In genomic region chr10:29676732-29677131, GRCh38 we compare ENCODE assay signal across 17 cellular contexts. TPM values are rescaled to one million over a fixed set of nuclear protein-coding genes. Genes with fewer than 3 reads are reported as not detected.
A peak's percentile ranks its signal among the peaks of the same experiment; 100 is the strongest.
DNase-seq lines count a peak whose midpoint lies in the region; ATAC-seq and TF ChIP-seq lines count a peak whose summit lies in the region.
"Had no signal": no experiment of that assay in that cellular context is flagged by ENCODE, and none has a peak within 500 bp of the region (broad histone marks: within the 10 kb centered on the region; RNA-seq: fewer than 3 reads in every experiment).

No MANE protein-coding gene starts in this region.

- peaks cover 6% of the 10 kb centered on the region for H3K36me3 Mint-ChIP-seq in T-helper 17 cell (ENCODE audit: low read depth)
- H3K36me3 Mint-ChIP-seq in naive thymus-derived CD4-positive, alpha-beta T cell: peaks cover 13 to 47% (median 31%) of the 10 kb centered on the region in 5 donors

- WGBS in psoas muscle, 3 donors: 25 to 38% (median 32%) methylated on average over 4 of the region's 4 CpGs
- WGBS in esophagus squamous epithelium, 2 donors: 85 to 86% methylated on average over 4 of the region's 4 CpGs
- whole genome bisulfite sequencing in smooth muscle cell (ENCODE audit: low lambda C conversion rate): 96% methylated on average over 4 of the region's 4 CpGs

- peaks cover 18% of the 10 kb centered on the region for H3K79me2 ChIP-seq in smooth muscle cell (ENCODE audit: low read depth)

- H4K20me1 ChIP-seq in smooth muscle cell (ENCODE audit: low read depth): peaks cover 8% of the 10 kb centered on the region

- ATAC-seq in T-helper 17 cell (no peak), psoas muscle (peak in 2 of 4 donors; percentile 63 to 78)
- ATAC-seq in naive thymus-derived CD4-positive, alpha-beta T cell: no peak

- H3K4me3 Mint-ChIP-seq in T-helper 17 cell: no peak overlapping the region
- H3K4me3 Mint-ChIP-seq in naive thymus-derived CD4-positive, alpha-beta T cell: peak overlapping the region in 5 of 10 donors; percentile 17 to 89 (median 56)

- H3K27me3 ChIP-seq in naive thymus-derived CD4-positive, alpha-beta T cell (ENCODE audit: control insufficient read depth in 2 of 2, insufficient read depth in 2 of 2, low read length in 2 of 2): no peaks in the 10 kb centered on the region
- H3K27me3 ChIP-seq in psoas muscle (ENCODE audit: insufficient read depth in 3 of 3, low read length in 2 of 3): no peaks in the 10 kb centered on the region
- H3K27me3 ChIP-seq in esophagus squamous epithelium: no peaks in the 10 kb centered on the region
- H3K27me3 ChIP-seq in smooth muscle cell (ENCODE audit: low read depth): no peaks in the 10 kb centered on the region
- H3K27me3 ChIP-seq: BE2C had no signal

- no peak overlapping the region for H3K4me2 ChIP-seq in smooth muscle cell

- DNase-seq in T-helper 17 cell (no peak), psoas muscle (no peak), esophagus squamous epithelium (lab: John Stamatoyannopoulos, UW) (no peak), smooth muscle cell (lab: John Stamatoyannopoulos, UW; ENCODE audit: unreplicated experiment) (no peak), NCI-H1092 (lab: John Stamatoyannopoulos, UW) (no peak), NCI-H774 (lab: John Stamatoyannopoulos, UW) (no peak)
- DNase-seq in naive thymus-derived CD4-positive, alpha-beta T cell: no peak
- DNase-seq: ACHN; BE2C; C1 segment of cervical spinal cord; CD4-positive, alpha-beta memory T cell; DMS153; DMS79; GDM1; GM23248; HCEC 1CT had no signal

- H3K4me3 ChIP-seq in naive thymus-derived CD4-positive, alpha-beta T cell (ENCODE audit: low read length): no peak overlapping the region
- H3K4me3 ChIP-seq in psoas muscle (no peak overlapping the region), esophagus squamous epithelium (no peak overlapping the region), smooth muscle cell (no peak overlapping the region)
- H3K4me3 ChIP-seq: GM23248 had no signal

- intact Hi-C loops in naive thymus-derived CD4-positive, alpha-beta T cell (cut with micrococcal nuclease): no loop called here
- intact Hi-C loops in psoas muscle (cut with DNase I) (no loop called here), esophagus squamous epithelium (cut with DNase I) (no loop called here)

- H3K36me3 ChIP-seq in naive thymus-derived CD4-positive, alpha-beta T cell (ENCODE audit: control insufficient read depth in 2 of 3, insufficient read depth in 3 of 3, low read length in 3 of 3): no peaks in the 10 kb centered on the region
- H3K36me3 ChIP-seq in psoas muscle (ENCODE audit: insufficient read depth in 1 of 2, low read depth in 1 of 2) (peaks cover 0 to 73% of the 10 kb centered on the region in 2 donors), esophagus squamous epithelium (peaks cover 0 to 89% (median 5%) of the 10 kb centered on the region in 3 donors), smooth muscle cell (ENCODE audit: low read depth) (peaks cover 5% of the 10 kb centered on the region)

- CTCF ChIA-PET in naive thymus-derived CD4-positive, alpha-beta T cell (lab: Charles Lee): interaction anchor here (0.6 kb wide), 1 partner anchor 51 kb away, joined by 3 read pairs; no protein-coding TSS in a partner anchor

- peak overlapping the region; percentile 57 for H3K27ac Mint-ChIP-seq in T-helper 17 cell
- H3K27ac Mint-ChIP-seq in naive thymus-derived CD4-positive, alpha-beta T cell: peak overlapping the region in 8 of 9 donors; percentile 39 to 99 (median 90)

- H3K9ac ChIP-seq in smooth muscle cell (ENCODE audit: low read depth): no peak overlapping the region
- H3K9ac ChIP-seq: GM23248 had no signal

- peaks cover 4 to 28% (median 14%) of the 10 kb centered on the region in 11 donors for H3K9me3 Mint-ChIP-seq in naive thymus-derived CD4-positive, alpha-beta T cell

- TF ChIP-seq POLR2A in esophagus squamous epithelium (IDR thresholded peaks at IDR 0.05): no peak

- POLR2A ChIA-PET in naive thymus-derived CD4-positive, alpha-beta T cell (lab: Charles Lee): interaction anchor here (0.7 kb wide), 1 partner anchor 62 kb away, joined by 3 read pairs; no protein-coding TSS in a partner anchor

- H3K9me3 ChIP-seq in T-helper 17 cell (ENCODE audit: control insufficient read depth, low read length, poor library complexity, severe bottlenecking) (no peaks in the 10 kb centered on the region), psoas muscle (no peaks in the 10 kb centered on the region), esophagus squamous epithelium (peaks cover 0 to 6% (median 0%) of the 10 kb centered on the region in 3 donors), smooth muscle cell (replicated peaks; ENCODE audit: low read depth) (peaks cover 6% of the 10 kb centered on the region)
- H3K9me3 ChIP-seq in naive thymus-derived CD4-positive, alpha-beta T cell (ENCODE audit: control insufficient read depth in 2 of 3, low read length in 3 of 3): peaks cover 0 to 12% (median 7%) of the 10 kb centered on the region in 3 experiments
- H3K9me3 ChIP-seq: BE2C had no signal

- H3K4me1 ChIP-seq in naive thymus-derived CD4-positive, alpha-beta T cell (ENCODE audit: control insufficient read depth in 2 of 2, insufficient read depth in 2 of 2, low read length in 2 of 2): peaks cover 30 to 54% of the 10 kb centered on the region in 2 donors
- H3K4me1 ChIP-seq in psoas muscle: peaks cover 14% of the 10 kb centered on the region
- H3K4me1 ChIP-seq in esophagus squamous epithelium: peaks cover under 1 to 16% (median 3%) of the 10 kb centered on the region in 3 donors
- H3K4me1 ChIP-seq in smooth muscle cell (ENCODE audit: low read depth): no peaks in the 10 kb centered on the region
- H3K4me1 ChIP-seq: BE2C had no signal

- H3K27ac ChIP-seq in naive thymus-derived CD4-positive, alpha-beta T cell (ENCODE audit: low read depth, low read length): no peak overlapping the region
- H3K27ac ChIP-seq in psoas muscle (peak overlapping the region; percentile 20), esophagus squamous epithelium (no peak overlapping the region), smooth muscle cell (ENCODE audit: low read depth) (no peak overlapping the region)
- H3K27ac ChIP-seq: GM23248, HL-60 had no signal

- TF ChIP-seq CTCF in psoas muscle (IDR thresholded peaks at IDR 0.05) (no peak), esophagus squamous epithelium (IDR thresholded peaks at IDR 0.05) (no peak), smooth muscle cell (IDR thresholded peaks at IDR 0.05; ENCODE audit: borderline replicate concordance, insufficient read depth, poor library complexity, severe bottlenecking) (no peak)

- H3F3A ChIP-seq in smooth muscle cell (ENCODE audit: low read depth): no peaks in the 10 kb centered on the region

- H2AFZ ChIP-seq in smooth muscle cell (ENCODE audit: low read depth): no peak overlapping the region
- H2AFZ ChIP-seq: GM23248 had no signal

- H3K4me1 Mint-ChIP-seq in T-helper 17 cell: peaks cover 25% of the 10 kb centered on the region
- peaks cover 21 to 83% (median 64%) of the 10 kb centered on the region in 7 donors for H3K4me1 Mint-ChIP-seq in naive thymus-derived CD4-positive, alpha-beta T cell

- no peaks in the 10 kb centered on the region for H3K27me3 Mint-ChIP-seq in T-helper 17 cell
- no peaks in the 10 kb centered on the region for H3K27me3 Mint-ChIP-seq in naive thymus-derived CD4-positive, alpha-beta T cell
- H3K27me3 Mint-ChIP-seq: CD4-positive, alpha-beta memory T cell had no signal

RNA-seq across cellular contexts. Expression of gene SVIL, which starts 42.0 kb away (rescaled TPM):
- 10 to 100 TPM; 39.5 to 46.4 TPM for total RNA-seq in T-helper 17 cell
- 10 to 100 TPM; 13.5 to 48.9 (median 23.5) TPM for total RNA-seq in naive thymus-derived CD4-positive, alpha-beta T cell
- polyA plus RNA-seq in naive thymus-derived CD4-positive, alpha-beta T cell: 10 to 100 TPM in 1 of 2 donors, 1 to 10 TPM in 1; 8.7 to 16.3 TPM
- 1,000 to 10,000 TPM in 2 of 4 donors, 100 to 1,000 TPM in 2; 792 to 1,728 (median 949) TPM for total RNA-seq in psoas muscle
- 100 to 1,000 TPM in 2 of 3 donors, 10 to 100 TPM in 1; 70.6 to 536 (median 234) TPM for polyA plus RNA-seq in psoas muscle
- 100 to 1,000 TPM in 2 of 4 donors, 10 to 100 TPM in 2; 71.1 to 227 (median 147) TPM for total RNA-seq in esophagus squamous epithelium
- 28.5 and 32.5 TPM in 2 replicates for total RNA-seq in smooth muscle cell
- polyA plus RNA-seq in smooth muscle cell: 33.0 and 59.4 TPM in 2 replicates
